1 cellular context compared by ENCODE assay signal in genomic region chr9:137254624-137255447, GRCh38.
TF ChIP-seq lines count a peak whose summit lies in the region.

NELFB (plus strand) TSS chr9:137255327.

TF ChIP-seq in K562, 482 proteins besides CTCF, POLR2A, EP300 and RAD21 (continued from another document and continues in another):
- TF ChIP-seq OTX1 (CRISPR knock-in tag; IDR thresholded peaks at IDR 0.05) (no peak), ZBTB5 (IDR thresholded peaks at IDR 0.05) (no peak), U2AF2 (optimal IDR thresholded peaks at IDR 0.05; ENCODE audit: low read depth, low read length) (no peak), ZNF311 (CRISPR knock-in tag; IDR thresholded peaks at IDR 0.05) (no peak), TCF3 (CRISPR knock-in tag; IDR thresholded peaks at IDR 0.05) (no peak), NFE2L1 (tag; IDR thresholded peaks at IDR 0.05; ENCODE audit: borderline replicate concordance, low read depth) (no peak), FOXO4 (CRISPR knock-in tag; IDR thresholded peaks at IDR 0.05) (no peak), ZNF431 (CRISPR knock-in tag; IDR thresholded peaks at IDR 0.05) (no peak), ELF1 (tag; IDR thresholded peaks at IDR 0.05) (peak; percentile 97), ZNF407 (IDR thresholded peaks at IDR 0.05; ENCODE audit: low read depth) (no peak), SMAD3 (CRISPR knock-in tag; conservative IDR thresholded peaks at IDR 0.05) (no peak), EZH2 (IDR thresholded peaks at IDR 0.05; ENCODE audit: borderline replicate concordance, low read depth, low read length) (no peak), PHF21A (IDR thresholded peaks at IDR 0.05; ENCODE audit: borderline replicate concordance, low read depth) (no peak), TAF1 (IDR thresholded peaks at IDR 0.05; ENCODE audit: control insufficient read depth, extremely low read depth, insufficient read depth, low read length, severe bottlenecking) (peak; percentile 84), ZNF324 (CRISPR knock-in tag; IDR thresholded peaks at IDR 0.05) (no peak), MBD1 (CRISPR knock-in tag; IDR thresholded peaks at IDR 0.05) (no peak), NR2C1 (IDR thresholded peaks at IDR 0.05) (no peak), NR2C1 (tag; IDR thresholded peaks at IDR 0.05) (no peak), HLTF (IDR thresholded peaks at IDR 0.05) (no peak), CBFA2T3 (IDR thresholded peaks at IDR 0.05) (no peak), ATF4 (CRISPR knock-in tag; IDR thresholded peaks at IDR 0.05) (no peak), ZBTB34 (CRISPR knock-in tag; IDR thresholded peaks at IDR 0.05) (no peak), PHB (CRISPR knock-in tag; IDR thresholded peaks at IDR 0.05) (0 out of 2 replicates have a peak, but pooled peaks have one; percentile 84), RHOXF2B (CRISPR knock-in tag; conservative IDR thresholded peaks at IDR 0.05) (no peak), SREBF2 (CRISPR knock-in tag; IDR thresholded peaks at IDR 0.05) (no peak), SMAD1 (IDR thresholded peaks at IDR 0.05; ENCODE audit: low read depth, low read length, partially characterized antibody) (no peak), ZFP91 (CRISPR knock-in tag; IDR thresholded peaks at IDR 0.05) (no peak), SP2 (IDR thresholded peaks at IDR 0.05; ENCODE audit: extremely low read depth, low read depth, low read length, poor library complexity, severe bottlenecking) (no peak), ZNF609 (CRISPR knock-in tag; IDR thresholded peaks at IDR 0.05; ENCODE audit: borderline replicate concordance) (no peak), TCFL5 (CRISPR knock-in tag; conservative IDR thresholded peaks at IDR 0.05) (no peak), IRF1 (CRISPR knock-in tag; IDR thresholded peaks at IDR 0.05; ENCODE audit: borderline replicate concordance) (no peak), POLR2AphosphoS2 (IDR thresholded peaks at IDR 0.05; ENCODE audit: low read length) (peak; percentile 53; the same call in 1 of the 2 replicates), ZNF23 (CRISPR knock-in tag; IDR thresholded peaks at IDR 0.05) (no peak), MYNN (IDR thresholded peaks at IDR 0.05) (no peak), MYNN (CRISPR knock-in tag; IDR thresholded peaks at IDR 0.05) (no peak), ZNF76 (CRISPR knock-in tag; IDR thresholded peaks at IDR 0.05; ENCODE audit: borderline replicate concordance) (no peak; the same call in 1 of the 2 replicates), PHF8 (IDR thresholded peaks at IDR 0.05; ENCODE audit: borderline replicate concordance, low read length) (peak; percentile 93), NR4A1 (CRISPR knock-in tag; IDR thresholded peaks at IDR 0.05) (no peak), NR4A1 (tag; IDR thresholded peaks at IDR 0.05) (no peak), CXXC5 (CRISPR knock-in tag; IDR thresholded peaks at IDR 0.05) (peak; percentile 96)
